Comparison of ENCODE assay signal across 8 cellular contexts in the genomic region with DNA sequence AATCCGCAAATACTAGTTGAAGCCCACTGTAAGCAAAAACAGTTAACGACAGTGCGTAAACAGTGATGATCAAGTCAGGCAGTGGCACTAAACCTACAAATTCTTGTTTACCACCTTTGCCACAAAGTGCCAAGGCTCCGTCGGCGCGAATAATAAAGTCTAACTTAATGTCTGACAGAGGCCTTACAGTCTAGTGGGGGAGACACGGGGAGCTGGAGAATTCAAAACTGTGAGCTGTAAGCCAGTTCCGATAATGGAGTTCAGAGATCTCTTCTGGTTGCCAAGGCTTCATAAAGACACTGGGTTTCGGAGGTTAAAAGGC. TPM values are rescaled to one million over a fixed set of nuclear protein-coding genes. Genes with fewer than 3 reads are reported as not detected.
DNase-seq lines count a peak whose midpoint lies in the region; ATAC-seq and TF ChIP-seq lines count a peak whose summit lies in the region.

No MANE protein-coding gene starts in this region.

- H3K9ac ChIP-seq in fibroblast of lung (ENCODE audit: insufficient read depth, low read length): no peak overlapping the region

- peak overlapping the region; percentile 65 for H3K4me3 ChIP-seq in GM12875 (ENCODE audit: low read depth, low read length)
- H3K4me3 ChIP-seq in WERI-Rb-1 (ENCODE audit: low read depth, low read length): peak overlapping the region; percentile 95
- peak overlapping the region; percentile 60 to 87 (median 80) for H3K4me3 ChIP-seq in fibroblast of lung (replicated peaks in 1 of 4; ENCODE audit: control extremely low read depth in 1 of 4, insufficient read depth in 1 of 4, low read depth in 3 of 4, low read length in 4 of 4)
- H3K4me3 ChIP-seq in skeletal muscle cell (ENCODE audit: low read depth, low read length): peak overlapping the region; percentile 86

- DNase-seq in WERI-Rb-1 (no peak), fibroblast of lung (ENCODE audit: low read depth in 2 of 2) (no peak), skeletal muscle cell (ENCODE audit: low read depth) (no peak), dermis blood vessel endothelial cell (no peak), iPS-NIHi7 (ENCODE audit: extremely low spot score) (no peak), RPMI8226 (no peak)

- peaks cover 12% of the 10 kb centered on the region for H3K79me2 ChIP-seq in fibroblast of lung (ENCODE audit: control insufficient read depth, insufficient read depth, low read length)

- peaks cover 17% of the 10 kb centered on the region for H3K4me1 ChIP-seq in fibroblast of lung (ENCODE audit: control insufficient read depth, extremely low read depth, insufficient read depth, low read length)

- peak overlapping the region; percentile 75 for H3K4me2 ChIP-seq in fibroblast of lung (ENCODE audit: extremely low read depth, insufficient read depth, low read length)

- H3K9me3 ChIP-seq in WERI-Rb-1 (ENCODE audit: severe bottlenecking) (no peaks in the 10 kb centered on the region), fibroblast of lung (ENCODE audit: control insufficient read depth, insufficient read depth, low read depth, low read length) (no peaks in the 10 kb centered on the region)

- no peak for ATAC-seq in HG03095 (IDR thresholded peaks at IDR 0.05; ENCODE audit: unreplicated experiment)

- H2AFZ ChIP-seq in fibroblast of lung (ENCODE audit: low read length): no peak overlapping the region

- H3K36me3 ChIP-seq in WERI-Rb-1: peaks cover 5% of the 10 kb centered on the region
- no peaks in the 10 kb centered on the region for H3K36me3 ChIP-seq in fibroblast of lung (ENCODE audit: control insufficient read depth, insufficient read depth, low read length)

- H3K27me3 ChIP-seq in WERI-Rb-1 (ENCODE audit: insufficient read depth, low read depth, severe bottlenecking): no peaks in the 10 kb centered on the region
- H3K27me3 ChIP-seq in fibroblast of lung (ENCODE audit: control insufficient read depth, insufficient read depth, low read length): no peaks in the 10 kb centered on the region

- H4K20me1 ChIP-seq in fibroblast of lung (ENCODE audit: control insufficient read depth, extremely low read depth, insufficient read depth, low read length): no peaks in the 10 kb centered on the region

- H3K27ac ChIP-seq in WERI-Rb-1: no peak overlapping the region
- peak overlapping the region; percentile 87 for H3K27ac ChIP-seq in fibroblast of lung (ENCODE audit: insufficient read depth, low read length)

- TF ChIP-seq CTCF in GM12875 (IDR thresholded peaks at IDR 0.05; ENCODE audit: borderline replicate concordance, insufficient read depth, low read depth, low read length): no peak
- TF ChIP-seq CTCF in WERI-Rb-1 (IDR thresholded peaks at IDR 0.05; ENCODE audit: low read depth, low read length): no peak
- no peak for TF ChIP-seq CTCF in fibroblast of lung (conservative IDR thresholded peaks at IDR 0.05 in 1 of 2, IDR thresholded peaks at IDR 0.05 in 1 of 2; ENCODE audit: low read depth in 1 of 2, low read length in 2 of 2)

RNA-seq across cellular contexts. Expression of gene EXOC6B, which starts 0.3 kb away (rescaled TPM):
- 25.9 and 36.5 TPM in 2 replicates for total RNA-seq in fibroblast of lung
- polyA plus RNA-seq in fibroblast of lung: 24.9 and 26.3 TPM in 2 replicates
- polyA plus RNA-seq in fibroblast of lung (2012): 17.4 and 18.0 TPM in 2 replicates
- polyA minus RNA-seq in fibroblast of lung (ENCODE audit: low replicate concordance): 37.0 and 56.5 TPM in 2 replicates
- 23.3 and 45.7 TPM in 2 replicates for total RNA-seq in dermis blood vessel endothelial cell
